Comparison of ENCODE assay signal across 24 cellular contexts in genomic region chr1:205834751-205835150, GRCh38. TPM values are rescaled to one million over a fixed set of nuclear protein-coding genes. Genes with fewer than 3 reads are reported as not detected.
"Had no signal": no experiment of that assay in that cellular context is flagged by ENCODE, and none has a peak within 500 bp of the region (broad histone marks: within the 10 kb centered on the region; RNA-seq: fewer than 3 reads in every experiment).

No MANE protein-coding gene starts in this region.

- H3K27me3 ChIP-seq: hepatocyte, right atrium auricular region, thyroid gland had no signal

- H3K27ac ChIP-seq: hepatocyte, prostate gland, right atrium auricular region, thyroid gland, VCaP had no signal

- H3K4me1 ChIP-seq: prostate gland, right atrium auricular region, thyroid gland had no signal

- H3K4me2 ChIP-seq: hepatocyte had no signal

- H3K4me3 ChIP-seq: hepatocyte, prostate gland, right atrium auricular region, thyroid gland had no signal

- H3K79me2 ChIP-seq: hepatocyte had no signal

- ATAC-seq: activated CD4-positive, CD25-positive, alpha-beta regulatory T cell treated with anti-CD3 and anti-CD28 coated beads, Interleukin-2, amount 50 U/mL, for 24 hours; esophagus mucosa; left ventricle myocardium superior; natural killer cell had no signal

- H3K9me3 ChIP-seq: prostate gland, right atrium auricular region, thyroid gland had no signal

- H3K36me3 ChIP-seq: prostate gland, right atrium auricular region, thyroid gland had no signal

- H2AFZ ChIP-seq: hepatocyte had no signal

- DNase-seq: activated CD4-positive, alpha-beta memory T cell treated with anti-CD3 and anti-CD28 coated beads, Interleukin-2, amount 10 ng/mL, durations not matched to agents 7 days and 5 days; activated CD4-positive, alpha-beta T cell treated with anti-CD3 and anti-CD28 coated beads, Interleukin-2, amount 10 ng/mL, durations not matched to agents 24 days and 14 days; activated effector memory CD4-positive, alpha-beta T cell treated with anti-CD3 and anti-CD28 coated beads, Interleukin-2, amount 50 U/mL, for 16 hours; activated T-cell treated with anti-CD3 and anti-CD28 coated beads for 4 hours; anterior cingulate cortex; effector CD8-positive, alpha-beta T cell; glutamatergic neuron; kidney glomerular epithelial cell; left ventricle myocardium superior; mammary epithelial cell; natural killer cell; stimulated activated CD4-positive, alpha-beta T cell treated with anti-CD3 and anti-CD28 coated beads, Interleukin-12 subunit alpha, Interleukin-12 subunit beta, amount 100 ng/mL, for 4 hours; stimulated activated CD4-positive, alpha-beta T cell treated with anti-CD3 and anti-CD28 coated beads, Interleukin-4, amount 100 ng/mL, for 4 hours; substantia nigra; thyroid gland had no signal

RNA-seq across cellular contexts. Expression of gene PM20D1, which starts 15.2 kb away (rescaled TPM):
- total RNA-seq: chondrocyte, esophagus mucosa, hepatocyte, mammary epithelial cell, mesothelial cell of epicardium, osteocyte, prostate gland had no signal
- polyA plus RNA-seq: mammary epithelial cell had no signal
